In the genomic region with DNA sequence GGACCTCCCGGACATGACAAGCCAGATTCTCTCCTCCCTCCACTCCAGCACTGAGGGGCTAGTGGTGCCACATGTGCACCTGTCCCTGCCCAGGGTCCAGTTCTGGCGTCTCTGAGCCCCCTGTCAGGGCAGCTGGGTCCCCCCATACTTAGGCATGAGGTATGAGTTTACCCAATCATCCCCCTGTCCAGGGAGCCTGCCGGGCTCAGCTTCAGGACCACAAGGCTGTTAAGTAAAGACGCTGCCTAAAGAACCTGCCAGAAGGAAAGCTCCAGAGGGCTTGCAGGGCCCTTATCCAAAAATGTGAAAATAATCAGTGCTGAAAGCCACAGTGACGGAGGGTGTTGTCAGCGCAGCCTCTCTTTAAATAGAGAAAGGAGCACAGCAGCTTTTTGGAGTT, we compare ENCODE assay signal across 20 cellular contexts. TPM values are rescaled to one million over a fixed set of nuclear protein-coding genes. Genes with fewer than 3 reads are reported as not detected.
DNase-seq lines count a peak whose midpoint lies in the region; ATAC-seq, FAIRE-seq and TF ChIP-seq lines count a peak whose summit lies in the region.
"Had no signal": no experiment of that assay in that cellular context is flagged by ENCODE, and none has a peak within 500 bp of the region (broad histone marks: within the 10 kb centered on the region; RNA-seq: fewer than 3 reads in every experiment).

No MANE protein-coding gene starts in this region.

- FAIRE-seq in astrocyte (lab: Jason Lieb, UNC): no peak
- FAIRE-seq: G401.6, GM12878 had no signal

- no peak overlapping the region for H3K27ac ChIP-seq in astrocyte (ENCODE audit: low read depth, low read length)
- H3K27ac ChIP-seq in gastroesophageal sphincter: no peak overlapping the region
- H3K27ac ChIP-seq in smooth muscle cell (ENCODE audit: low read depth): no peak overlapping the region
- H3K27ac ChIP-seq: BLaER1, KMS-11 had no signal

- intact Hi-C loops in activated CD8-positive, alpha-beta T cell treated with anti-CD3 and anti-CD28 coated beads for 36 hours (cut with micrococcal nuclease): no loop called here

- peaks cover 100% of the 10 kb centered on the region for H3K79me2 ChIP-seq in astrocyte (ENCODE audit: insufficient read depth, low read length)
- peaks cover 89% of the 10 kb centered on the region for H3K79me2 ChIP-seq in smooth muscle cell (ENCODE audit: low read depth)

- H3K9ac ChIP-seq in astrocyte (ENCODE audit: low read length): no peak overlapping the region
- H3K9ac ChIP-seq in smooth muscle cell (ENCODE audit: low read depth): no peak overlapping the region
- H3K9ac ChIP-seq: BLaER1, KMS-11 had no signal

- no peaks in the 10 kb centered on the region for H3K36me3 ChIP-seq in astrocyte (ENCODE audit: insufficient read depth, low read length)
- peaks cover 0 to 4% of the 10 kb centered on the region in 2 donors for H3K36me3 ChIP-seq in gastroesophageal sphincter
- no peaks in the 10 kb centered on the region for H3K36me3 ChIP-seq in smooth muscle cell (ENCODE audit: low read depth)
- H3K36me3 ChIP-seq: BLaER1 had no signal

- no peak for TF ChIP-seq EP300 in gastroesophageal sphincter (IDR thresholded peaks at IDR 0.05)

- H3K4me3 Mint-ChIP-seq in astrocyte (ENCODE audit: unreplicated experiment): no peak overlapping the region
- H3K4me3 Mint-ChIP-seq in progenitor cell of endocrine pancreas (ENCODE audit: low read depth): no peak overlapping the region
- H3K4me3 Mint-ChIP-seq in activated CD8-positive, alpha-beta T cell treated with anti-CD3 and anti-CD28 coated beads for 36 hours: no peak overlapping the region
- H3K4me3 Mint-ChIP-seq: GM23338 had no signal

- H3F3A ChIP-seq in smooth muscle cell (ENCODE audit: low read depth): peaks cover 3% of the 10 kb centered on the region

- no peaks in the 10 kb centered on the region for H3K27me3 ChIP-seq in astrocyte (ENCODE audit: insufficient read depth, low read length)
- no peaks in the 10 kb centered on the region for H3K27me3 ChIP-seq in gastroesophageal sphincter
- H3K27me3 ChIP-seq in smooth muscle cell (ENCODE audit: low read depth): no peaks in the 10 kb centered on the region
- H3K27me3 ChIP-seq: BLaER1 had no signal

- ATAC-seq in gastroesophageal sphincter: peak; percentile 14
- no peak for ATAC-seq in activated CD8-positive, alpha-beta T cell treated with anti-CD3 and anti-CD28 coated beads for 36 hours
- ATAC-seq: GM12878, GM23338, HCT116 had no signal

- peaks cover 83% of the 10 kb centered on the region for H3K4me1 Mint-ChIP-seq in astrocyte (ENCODE audit: low read depth, unreplicated experiment)
- H3K4me1 Mint-ChIP-seq in progenitor cell of endocrine pancreas (ENCODE audit: low read depth): peaks cover 33% of the 10 kb centered on the region
- H3K4me1 Mint-ChIP-seq in activated CD8-positive, alpha-beta T cell treated with anti-CD3 and anti-CD28 coated beads for 36 hours (ENCODE audit: low read depth): peaks cover 2% of the 10 kb centered on the region

- H3K9me3 Mint-ChIP-seq in astrocyte (ENCODE audit: unreplicated experiment): no peaks in the 10 kb centered on the region
- H3K9me3 Mint-ChIP-seq in progenitor cell of endocrine pancreas (ENCODE audit: low read depth): no peaks in the 10 kb centered on the region
- no peaks in the 10 kb centered on the region for H3K9me3 Mint-ChIP-seq in activated CD8-positive, alpha-beta T cell treated with anti-CD3 and anti-CD28 coated beads for 36 hours
- H3K9me3 Mint-ChIP-seq: GM23338 had no signal

- DNase-seq in GM03348 (ENCODE audit: low spot score) (peak; percentile 23), astrocyte (ENCODE audit: low read depth) (no peak), progenitor cell of endocrine pancreas (ENCODE audit: low spot score, unreplicated experiment) (no peak), NCI-H524 treated with DMSO at 0.1 percent for 48 hours (lab: John Stamatoyannopoulos, UW) (no peak), smooth muscle cell (lab: John Stamatoyannopoulos, UW; ENCODE audit: unreplicated experiment) (no peak)
- no peak for DNase-seq in activated CD8-positive, alpha-beta T cell treated with anti-CD3 and anti-CD28 coated beads for 36 hours
- DNase-seq: DND-41, NCI-H1436, NCI-H2029 treated with DMSO at 0.1 percent for 48 hours, NCI-H2171 treated with DMSO at 0.1 percent for 48 hours, NCI-H446 treated with DMSO at 0.1 percent for 48 hours, NCI-H748 treated with DMSO at 0.1 percent for 48 hours, OCI-M1 had no signal

- H3K36me3 Mint-ChIP-seq in astrocyte (ENCODE audit: low read depth, unreplicated experiment) (peaks cover 40% of the 10 kb centered on the region), progenitor cell of endocrine pancreas (ENCODE audit: insufficient read depth) (peaks cover 19% of the 10 kb centered on the region)
- no peaks in the 10 kb centered on the region for H3K36me3 Mint-ChIP-seq in activated CD8-positive, alpha-beta T cell treated with anti-CD3 and anti-CD28 coated beads for 36 hours (ENCODE audit: low read depth)

- H3K4me2 ChIP-seq in astrocyte (ENCODE audit: low read length) (no peak overlapping the region), smooth muscle cell (no peak overlapping the region)
- H3K4me2 ChIP-seq: GM23338, KMS-11 had no signal

- H4K20me1 ChIP-seq in astrocyte (ENCODE audit: insufficient read depth, low read length) (peaks cover 87% of the 10 kb centered on the region), smooth muscle cell (ENCODE audit: low read depth) (peaks cover 100% of the 10 kb centered on the region)
- H4K20me1 ChIP-seq: BLaER1 had no signal

- H3K27ac Mint-ChIP-seq in astrocyte (ENCODE audit: unreplicated experiment) (peak overlapping the region; percentile 14), progenitor cell of endocrine pancreas (peak overlapping the region; percentile 59)
- H3K27ac Mint-ChIP-seq in activated CD8-positive, alpha-beta T cell treated with anti-CD3 and anti-CD28 coated beads for 36 hours: no peak overlapping the region
- H3K27ac Mint-ChIP-seq: GM23338 had no signal

- CTCF ChIA-PET in activated CD8-positive, alpha-beta T cell treated with anti-CD3 and anti-CD28 coated beads for 36 hours (lab: Charles Lee): no interaction called here

- H2AFZ ChIP-seq in astrocyte (ENCODE audit: low read depth, low read length): no peak overlapping the region
- no peak overlapping the region for H2AFZ ChIP-seq in smooth muscle cell (ENCODE audit: low read depth)
- H2AFZ ChIP-seq: GM23338 had no signal

- TF ChIP-seq POLR2A in gastroesophageal sphincter (IDR thresholded peaks at IDR 0.05): no peak

- no peak overlapping the region for H3K4me3 ChIP-seq in astrocyte (ENCODE audit: insufficient read depth, low read depth, low read length)
- no peak overlapping the region for H3K4me3 ChIP-seq in gastroesophageal sphincter
- H3K4me3 ChIP-seq in smooth muscle cell: no peak overlapping the region
- H3K4me3 ChIP-seq: BLaER1, GM12878, GM23338 had no signal

- H3K27me3 Mint-ChIP-seq in astrocyte (ENCODE audit: low read depth, unreplicated experiment) (no peaks in the 10 kb centered on the region), progenitor cell of endocrine pancreas (no peaks in the 10 kb centered on the region)
- H3K27me3 Mint-ChIP-seq in activated CD8-positive, alpha-beta T cell treated with anti-CD3 and anti-CD28 coated beads for 36 hours: peaks cover 10% of the 10 kb centered on the region

- POLR2A ChIA-PET in activated CD8-positive, alpha-beta T cell treated with anti-CD3 and anti-CD28 coated beads for 36 hours (lab: Charles Lee): no interaction called here

- TF ChIP-seq CTCF in astrocyte (IDR thresholded peaks at IDR 0.05; ENCODE audit: insufficient read depth, low read depth, low read length): no peak
- no peak for TF ChIP-seq CTCF in gastroesophageal sphincter (IDR thresholded peaks at IDR 0.05)
- TF ChIP-seq CTCF in progenitor cell of endocrine pancreas (IDR thresholded peaks at IDR 0.05; ENCODE audit: unreplicated experiment): no peak
- TF ChIP-seq CTCF in activated CD8-positive, alpha-beta T cell treated with anti-CD3 and anti-CD28 coated beads for 36 hours (IDR thresholded peaks at IDR 0.05): no peak
- TF ChIP-seq CTCF in smooth muscle cell (IDR thresholded peaks at IDR 0.05; ENCODE audit: borderline replicate concordance, insufficient read depth, poor library complexity, severe bottlenecking): no peak

- H3K9me3 ChIP-seq in astrocyte (ENCODE audit: insufficient read depth, low read depth, low read length) (no peaks in the 10 kb centered on the region), gastroesophageal sphincter (no peaks in the 10 kb centered on the region), smooth muscle cell (replicated peaks; ENCODE audit: low read depth) (no peaks in the 10 kb centered on the region)
- H3K9me3 ChIP-seq: BLaER1 had no signal

- 30 to 40% methylated on average over 2 of the region's 6 CpGs for WGBS in gastroesophageal sphincter (ENCODE audit: low coverage in 1 of 2), 2 donors
- WGBS in smooth muscle cell (ENCODE audit: low lambda C conversion rate): 95% methylated on average over 6 of the region's 6 CpGs

- H3K4me1 ChIP-seq in astrocyte (ENCODE audit: insufficient read depth, low read length) (peaks cover 52% of the 10 kb centered on the region), gastroesophageal sphincter (peaks cover 0 to 84% (median 3%) of the 10 kb centered on the region in 3 donors), smooth muscle cell (ENCODE audit: low read depth) (peaks cover 37% of the 10 kb centered on the region)

RNA-seq across cellular contexts. Expression of gene SH3BP4, which starts 40.0 kb away (rescaled TPM):
- total RNA-seq in astrocyte: 117 and 127 TPM in 2 replicates
- total RNA-seq in gastroesophageal sphincter: 10 to 100 TPM; 29.3 to 63.0 (median 42.9) TPM
- total RNA-seq in progenitor cell of endocrine pancreas: 45.7 and 49.0 TPM in 2 replicates
- under 1 TPM; 0.14 to 0.54 TPM for total RNA-seq in activated CD8-positive, alpha-beta T cell treated with anti-CD3 and anti-CD28 coated beads for 36 hours
- 47.7 and 58.4 TPM in 2 replicates for total RNA-seq in smooth muscle cell
- polyA plus RNA-seq in smooth muscle cell: 34.9 and 38.9 TPM in 2 replicates

Comparison
In these comparisons a context has a peak if more than half of its experiments do, and no peak if none do; other contexts are left out.
1. RNA of gene SH3BP4, which starts 40.0 kb away (total RNA-seq): 117 to 127 TPM in astrocyte, 29.3 to 63.0 TPM in gastroesophageal sphincter, 47.7 to 58.4 TPM in smooth muscle cell and 45.7 to 49.0 TPM in progenitor cell of endocrine pancreas; 0.14 to 0.54 TPM in activated CD8-positive, alpha-beta T cell treated with anti-CD3 and anti-CD28 coated beads for 36 hours; every median in the first group is over 10 times any median in the second.